In genomic region chr2:237720962-237721361, GRCh38 we compare ENCODE assay signal across 15 cellular contexts.
DNase-seq lines count a peak whose midpoint lies in the region; ATAC-seq and TF ChIP-seq lines count a peak whose summit lies in the region.
"Had no signal": no experiment of that assay in that cellular context is flagged by ENCODE, and none has a peak within 500 bp of the region (broad histone marks: within the 10 kb centered on the region; RNA-seq: fewer than 3 reads in every experiment).

No MANE protein-coding gene starts in this region.

- no peaks in the 10 kb centered on the region for H3K79me2 ChIP-seq in Karpas-422 (ENCODE audit: low read length)

- no peaks in the 10 kb centered on the region for H3K36me3 ChIP-seq in sigmoid colon
- no peaks in the 10 kb centered on the region for H3K36me3 ChIP-seq in Karpas-422 (ENCODE audit: insufficient read depth, low read length)

- no peak for TF ChIP-seq EP300 in sigmoid colon (IDR thresholded peaks at IDR 0.05)

- 80 to 84% methylated on average over 7 of the region's 7 CpGs for WGBS in sigmoid colon, 2 donors

- DNase-seq in EH (ENCODE audit: low read depth) (peak; percentile 62), fibroblast of pulmonary artery (ENCODE audit: low read depth) (peak; percentile 74), sigmoid colon (peak; percentile 20), NCI-H1105 (lab: John Stamatoyannopoulos, UW) (no peak), Karpas-422 (no peak)
- DNase-seq: activated CD8-positive, alpha-beta memory T cell treated with anti-CD3 and anti-CD28 coated beads, Interleukin-2, amount 50 U/mL, for 4 hours; CD8-positive, alpha-beta T cell; mesendoderm; NCI-H1436 treated with DMSO at 0.1 percent for 48 hours; NCI-H526; SHP77; stimulated activated naive CD8-positive, alpha-beta T cell treated with anti-CD3 and anti-CD28 coated beads, Interleukin-15, amount 100 ng/mL, for 72 hours had no signal

- intact Hi-C loops in sigmoid colon (cut with DNase I), result no loop called here

- TF ChIP-seq POLR2A in sigmoid colon (IDR thresholded peaks at IDR 0.05), result no peak

- H3K4me1 ChIP-seq in sigmoid colon (peaks cover 0 to 66% (median 49%) of the 10 kb centered on the region in 4 donors), Karpas-422 (ENCODE audit: low read length) (no peaks in the 10 kb centered on the region)

- H3K4me3 ChIP-seq in fibroblast of pulmonary artery (replicated peaks; ENCODE audit: low read depth, low read length) (no peak overlapping the region), sigmoid colon (no peak overlapping the region), Karpas-422 (ENCODE audit: low read length) (no peak overlapping the region)

- no peak overlapping the region for H3K9ac ChIP-seq in Karpas-422 (ENCODE audit: low read length)

- H2AFZ ChIP-seq in Karpas-422 (ENCODE audit: low read length), result no peak overlapping the region

- peaks cover 13% of the 10 kb centered on the region; the same call in 1 of the 2 replicates for H4K20me1 ChIP-seq in Karpas-422 (ENCODE audit: insufficient read depth, low read depth, low read length)

- H3K27ac ChIP-seq in VCaP, result peak overlapping the region; percentile 5; the same call in 1 of the 2 replicates
- H3K27ac ChIP-seq in sigmoid colon, result peak overlapping the region in 2 of 4 donors; percentile 44 to 97
- no peak overlapping the region for H3K27ac ChIP-seq in Karpas-422 (ENCODE audit: low read length)

- no peak for ATAC-seq in HG03354 (IDR thresholded peaks at IDR 0.05; ENCODE audit: poor library complexity, severe bottlenecking, unreplicated experiment)
- ATAC-seq in GM18517 (IDR thresholded peaks at IDR 0.05; ENCODE audit: unreplicated experiment), result no peak
- ATAC-seq: CD8-positive, alpha-beta T cell; stimulated activated naive CD8-positive, alpha-beta T cell treated with anti-CD3 and anti-CD28 coated beads, Interleukin-15, amount 100 ng/mL, for 72 hours had no signal

- no peaks in the 10 kb centered on the region for H3K9me3 ChIP-seq in sigmoid colon
- no peaks in the 10 kb centered on the region for H3K9me3 ChIP-seq in Karpas-422 (ENCODE audit: low read length)

- H3K27me3 ChIP-seq in sigmoid colon (no peaks in the 10 kb centered on the region), Karpas-422 (ENCODE audit: low read length) (no peaks in the 10 kb centered on the region)

- TF ChIP-seq CTCF in VCaP (conservative IDR thresholded peaks at IDR 0.05), result no peak
- no peak for TF ChIP-seq CTCF in fibroblast of pulmonary artery (IDR thresholded peaks at IDR 0.05; ENCODE audit: low read length, missing control alignments)
- no peak for TF ChIP-seq CTCF in sigmoid colon (IDR thresholded peaks at IDR 0.05)

- H3K9me2 ChIP-seq in Karpas-422 (replicated peaks; ENCODE audit: insufficient read depth, low read length), result no peaks in the 10 kb centered on the region

- no peak overlapping the region for H3K4me2 ChIP-seq in Karpas-422 (ENCODE audit: low read depth, low read length, poor library complexity, severe bottlenecking)

Comparison
In these comparisons a context has a peak if more than half of its experiments do, and no peak if none do; other contexts are left out.
1. DNase-seq: peak in EH (single experiment), fibroblast of pulmonary artery (single experiment) and sigmoid colon (single experiment); none in NCI-H1105 (single experiment) and Karpas-422 (single experiment).